Comparison of ENCODE assay signal across 8 cellular contexts in genomic region chr7:102759928-102760327, GRCh38. TPM values are rescaled to one million over a fixed set of nuclear protein-coding genes. Genes with fewer than 3 reads are reported as not detected.
DNase-seq lines count a peak whose midpoint lies in the region; ATAC-seq, FAIRE-seq and TF ChIP-seq lines count a peak whose summit lies in the region.
"Not testable (repeated sequence)": the region's sequence is repeated elsewhere in the genome, so short reads cannot be mapped to it uniquely, and the experiment has no call there.

No MANE protein-coding gene starts in this region.

- TF ChIP-seq RAD21 in GM12878 (IDR thresholded peaks at IDR 0.05; ENCODE audit: insufficient read depth, low read depth, low read length) = not testable (repeated sequence)

- H3K9ac ChIP-seq in OCI-LY3 (ENCODE audit: low read length); GM12878 (ENCODE audit: control insufficient read depth, insufficient read depth, low read length): not testable (repeated sequence)

- TF ChIP-seq POLR2A in GM12878 (IDR thresholded peaks at IDR 0.05; ENCODE audit: low read depth, low read length) = not testable (repeated sequence)

- ATAC-seq in GM18867 (IDR thresholded peaks at IDR 0.05; ENCODE audit: unreplicated experiment) (peak; percentile 65), HG02885 (IDR thresholded peaks at IDR 0.05; ENCODE audit: poor library complexity, unreplicated experiment) (peak; percentile 62), GM12878 (peak; percentile 51)

- BruUV-seq in GM12878 (replicated peaks; lab: Mats Ljungman, UMichigan) = not testable (repeated sequence)

- intact Hi-C loops in GM12878 (cut with micrococcal nuclease; ENCODE audit: unreplicated experiment) = loop anchor here (5.0 kb wide), 1 partner anchor 302 kb away; no protein-coding TSS in a partner anchor

- H3K79me2 ChIP-seq in DOHH2 (ENCODE audit: control insufficient read depth, low read length); OCI-LY3 (ENCODE audit: low read length); GM12878 (ENCODE audit: control insufficient read depth, insufficient read depth, low read length): not testable (repeated sequence)

- RAD21 ChIA-PET in GM12878 (lab: Charles Lee; ENCODE audit: unreplicated experiment) = interaction anchor here (0.6 to 1.2 kb wide), 3 partner anchors 299 to 302 kb away, joined by 3 to 4 read pairs (median 3); no protein-coding TSS in a partner anchor

- peaks cover 63% of the 10 kb centered on the region for H3K4me1 ChIP-seq in DOHH2 (ENCODE audit: control insufficient read depth, low read length)
- not testable (repeated sequence) for H3K4me1 ChIP-seq in OCI-LY3 (ENCODE audit: low read length); GM12878 (ENCODE audit: control insufficient read depth, insufficient read depth, low read length); small intestine (ENCODE audit: control insufficient read depth in 2 of 2, insufficient read depth in 1 of 2, low read depth in 1 of 2, low read length in 1 of 2)

- CTCF ChIA-PET in GM12878 (lab: Yijun Ruan, JAX) = interaction anchor here (0.8 kb wide), 1 partner anchor 301 kb away, joined by 5 read pairs; no protein-coding TSS in a partner anchor

- TF ChIP-seq EP300 in GM12878 (IDR thresholded peaks at IDR 0.05; ENCODE audit: borderline replicate concordance in 1 of 2, control insufficient read depth in 1 of 2, low read depth in 2 of 2, low read length in 2 of 2) = not testable (repeated sequence)

- not testable (repeated sequence) for H4K20me1 ChIP-seq in DOHH2 (ENCODE audit: control insufficient read depth, insufficient read depth, low read depth, low read length); OCI-LY3 (ENCODE audit: insufficient read depth, low read length); GM12878 (ENCODE audit: control insufficient read depth, insufficient read depth)

- H3F3A ChIP-seq in DOHH2 (ENCODE audit: control insufficient read depth, insufficient read depth) = peaks cover 15% of the 10 kb centered on the region

- H3K36me3 ChIP-seq in DOHH2 (ENCODE audit: control insufficient read depth, low read length); OCI-LY3 (replicated peaks; ENCODE audit: low read depth, low read length); GM12878 (ENCODE audit: control insufficient read depth in 2 of 2, insufficient read depth in 2 of 2, low read length in 1 of 2); small intestine (ENCODE audit: control insufficient read depth in 2 of 2, insufficient read depth in 2 of 2, low read length in 2 of 2): not testable (repeated sequence)

- WGBS in GM12878 (ENCODE audit: insufficient coverage, insufficient replicate concordance, low lambda C conversion rate, missing lambda C conversion rate) = 0% methylated on average over 1 of the region's 1 CpG
- WGBS in small intestine, 3 donors = 81 to 91% (median 89%) methylated on average over 1 of the region's 1 CpG

- H3K9me2 ChIP-seq in DOHH2 (replicated peaks; ENCODE audit: control insufficient read depth, low read length) = not testable (repeated sequence)

- TF ChIP-seq CTCF in DOHH2 (IDR thresholded peaks at IDR 0.05; ENCODE audit: low read depth, low read length, poor library complexity, severe bottlenecking); OCI-LY3 (IDR thresholded peaks at IDR 0.05; ENCODE audit: low read depth, low read length); GM12878 (IDR thresholded peaks at IDR 0.05 in 2 of 3, conservative IDR thresholded peaks at IDR 0.05 in 1 of 3; ENCODE audit: control insufficient read depth in 2 of 3, extremely low read depth in 1 of 3, insufficient read depth in 1 of 3, low read depth in 3 of 3, low read length in 3 of 3): not testable (repeated sequence)

- not testable (repeated sequence) for H2AFZ ChIP-seq in OCI-LY3 (ENCODE audit: low read depth, low read length); GM12878 (ENCODE audit: control insufficient read depth, low read depth, low read length)

- H3K4me3 ChIP-seq in DOHH2 (ENCODE audit: low read length) = peak overlapping the region; percentile 50
- not testable (repeated sequence) for H3K4me3 ChIP-seq in OCI-LY3 (ENCODE audit: low read length); GM12878; small intestine (ENCODE audit: low read depth in 1 of 2, low read length in 2 of 2)

- H3K9me3 ChIP-seq in DOHH2 (ENCODE audit: control insufficient read depth, insufficient read depth, low read length); OCI-LY3 (ENCODE audit: insufficient read depth, low read length); GM12878 (replicated peaks; ENCODE audit: control insufficient read depth, insufficient read depth, low read length); small intestine (ENCODE audit: control insufficient read depth, low read depth): not testable (repeated sequence)

- SMC1A ChIA-PET in GM12878 (lab: Charles Lee; ENCODE audit: uncharacterized antibody, unreplicated experiment) = interaction anchor here (0.7 kb wide), 1 partner anchor 301 kb away, joined by 3 read pairs; no protein-coding TSS in a partner anchor

- H3K27ac ChIP-seq in DOHH2 (ENCODE audit: low read depth, low read length) = peak overlapping the region; percentile 81
- H3K27ac ChIP-seq in OCI-LY3 (ENCODE audit: low read length); GM12878 (ENCODE audit: control insufficient read depth, insufficient read depth); small intestine (ENCODE audit: low read depth in 1 of 2, low read length in 1 of 2): not testable (repeated sequence)

- FAIRE-seq in A204.1 (lab: Jason Lieb, UNC) (peak; percentile 76), small intestine (lab: Jason Lieb, UNC) (peak; percentile 26)
- FAIRE-seq in GM12878 (lab: Jason Lieb, UNC) = not testable (repeated sequence)

- peak; percentile 28 for DNase-seq in MV-4-11 (lab: John Stamatoyannopoulos, UW)
- not testable (repeated sequence) for DNase-seq in GM12878 (ENCODE audit: low read depth, low spot score); small intestine

- POLR2A ChIA-PET in GM12878 (lab: Charles Lee) = not testable (repeated sequence)

- in situ Hi-C loops in GM12878 (cut with MboI) = loop anchor here (5.0 kb wide), 1 partner anchor 302 kb away; no protein-coding TSS in a partner anchor

- not testable (repeated sequence) for H3K27me3 ChIP-seq in DOHH2 (ENCODE audit: control insufficient read depth, low read length); OCI-LY3 (ENCODE audit: low read depth, low read length); GM12878 (replicated peaks in 1 of 2; ENCODE audit: control insufficient read depth in 2 of 2, insufficient read depth in 2 of 2, low read length in 1 of 2); small intestine (ENCODE audit: control insufficient read depth in 2 of 2, insufficient read depth in 2 of 2, low read length in 2 of 2)

- H3K4me2 ChIP-seq in DOHH2 (ENCODE audit: low read length) (peak overlapping the region; percentile 79), OCI-LY3 (ENCODE audit: low read length) (peak overlapping the region; percentile 50)
- not testable (repeated sequence) for H3K4me2 ChIP-seq in GM12878 (ENCODE audit: control insufficient read depth, insufficient read depth)

TF ChIP-seq in GM12878, 131 proteins besides CTCF, POLR2A, EP300 and RAD21:
- TF ChIP-seq MEF2B (IDR thresholded peaks at IDR 0.05; ENCODE audit: partially characterized antibody, poor library complexity, severe bottlenecking) (peak; percentile 16), ATF7 (IDR thresholded peaks at IDR 0.05; ENCODE audit: low read depth) (peak; percentile 49), MTA2 (IDR thresholded peaks at IDR 0.05; ENCODE audit: low read depth) (peak; percentile 46; the same call in 1 of the 2 replicates)

RNA-seq across cellular contexts. Expression of gene FAM185A, which starts 11.1 kb away (rescaled TPM):
- 47.0 and 52.3 TPM in 2 replicates for total RNA-seq in GM12878 (2013; cell fraction: nucleolus; rRNA removed)
- total RNA-seq in GM12878 (2014; rRNA removed) (12.8 and 14.9 TPM in 2 replicates), GM12878 (2014; rRNA removed; fragmentation: Illumina TruSeq; extraction: Trizol) (7.8 and 11.6 TPM in 2 replicates), GM12878 (2021) (8.0 and 10.3 TPM in 2 replicates)
- 2.5 TPM for polyA plus RNA-seq in GM12878 (2011; ENCODE audit: low read depth)
- polyA plus RNA-seq in GM12878 (2011; rRNA removed) (9.1 and 14.5 TPM in 2 replicates), GM12878 (2014; fragmentation: Illumina TruSeq; extraction: Trizol) (7.1 and 12.7 TPM in 2 replicates), GM12878 (2014; fragmentation: Nextera tagmentation; extraction: Ambion mirVana) (1 to 10 TPM; 1.9 to 2.2 TPM), GM12878 (2014; rRNA removed) (9.6 TPM in 2 replicates), GM12878 (2016; fragmentation: Nextera tagmentation; extraction: Ambion mirVana) (10 to 100 TPM in 1 of 2 experiments, 1 to 10 TPM in 1; 9.7 to 10.7 TPM), small intestine (1 to 10 TPM; 5.4 to 6.3 (median 6.0) TPM)
- 5.3 and 8.6 TPM in 2 replicates for polyA plus RNA-seq in GM12878 (2011; cell fraction: cytosol; rRNA removed)
- 12.7 and 18.3 TPM in 2 replicates for polyA plus RNA-seq in GM12878 (2011; cell fraction: nucleus; rRNA removed)
- 4.5 and 4.7 TPM in 2 replicates for polyA plus RNA-seq in GM12878 (2012)
- 8.0 and 10.4 TPM in 2 replicates for polyA minus RNA-seq in GM12878 (2011; rRNA and poly(A)+ RNA removed)
- polyA minus RNA-seq in GM12878 (2011; cell fraction: cytosol; rRNA and poly(A)+ RNA removed) = 2.6 and 2.9 TPM in 2 replicates
- polyA minus RNA-seq in GM12878 (2011; cell fraction: nucleus; rRNA and poly(A)+ RNA removed) = 18.7 and 37.0 TPM in 2 replicates
